ENCODE assay signal across 10 cellular contexts in genomic region chr7:131219277-131220041, GRCh38.
A peak's percentile ranks its signal among the peaks of the same experiment; 100 is the strongest.
DNase-seq lines count a peak whose midpoint lies in the region; ATAC-seq and TF ChIP-seq lines count a peak whose summit lies in the region.
"Had no signal": no experiment of that assay in that cellular context is flagged by ENCODE, and none has a peak within 500 bp of the region (broad histone marks: within the 10 kb centered on the region; RNA-seq: fewer than 3 reads in every experiment).

No MANE protein-coding gene starts in this region.

- TF ChIP-seq CTCF in adrenal gland (IDR thresholded peaks at IDR 0.05) (no peak), left lung (IDR thresholded peaks at IDR 0.05) (no peak), tibial artery (IDR thresholded peaks at IDR 0.05) (no peak), natural killer cell (IDR thresholded peaks at IDR 0.05) (no peak)

- H3K27me3 Mint-ChIP-seq in natural killer cell (ENCODE audit: low read depth in 2 of 2), result peaks cover 6 to 7% of the 10 kb centered on the region in 2 donors

- H3K27me3 ChIP-seq in adrenal gland (no peaks in the 10 kb centered on the region), left lung (no peaks in the 10 kb centered on the region), tibial artery (no peaks in the 10 kb centered on the region)

- no peak for TF ChIP-seq POLR2A in adrenal gland (IDR thresholded peaks at IDR 0.05)

- no peak overlapping the region for H3K4me3 Mint-ChIP-seq in natural killer cell

- H3K27ac Mint-ChIP-seq in natural killer cell, result no peak overlapping the region
- H3K27ac Mint-ChIP-seq: activated T-helper 2 cell treated with anti-CD3 and anti-CD28 coated beads, Interferon-gamma antibody, Interleukin-2, Interleukin-4, amounts not matched to agents 10 μg/mL and 5 μg/mL and 100 μg/mL, durations not matched to agents 14 hours and 24 hours and 36 hours had no signal

- peak overlapping the region; percentile 2 to 80 (median 39) for H3K27ac ChIP-seq in adrenal gland
- H3K27ac ChIP-seq in left lung, result peak overlapping the region; percentile 15 to 77
- H3K27ac ChIP-seq in tibial artery, result peak overlapping the region; percentile 41 to 47

- H3K4me1 ChIP-seq in adrenal gland (replicated peaks in 1 of 2) (peaks cover 0 to 20% of the 10 kb centered on the region in 2 donors), left lung (peaks cover 0 to 15% of the 10 kb centered on the region in 2 donors), tibial artery (peaks cover 0 to 19% (median 13%) of the 10 kb centered on the region in 4 donors)

- ATAC-seq in HG02642 (IDR thresholded peaks at IDR 0.05; ENCODE audit: poor library complexity, unreplicated experiment) (peak; percentile 37), left lung (peak; percentile 85), HG02870 (IDR thresholded peaks at IDR 0.05; ENCODE audit: unreplicated experiment) (no peak), HG03139 (IDR thresholded peaks at IDR 0.05; ENCODE audit: unreplicated experiment) (no peak), natural killer cell (no peak)

- H3K36me3 Mint-ChIP-seq in natural killer cell, result no peaks in the 10 kb centered on the region

- no peaks in the 10 kb centered on the region for H3K9me3 Mint-ChIP-seq in natural killer cell

- no peak overlapping the region for H3K4me3 ChIP-seq in adrenal gland
- H3K4me3 ChIP-seq in left lung, result no peak overlapping the region
- H3K4me3 ChIP-seq in tibial artery, result no peak overlapping the region

- intact Hi-C loops in adrenal gland (cut with DNase I) (no loop called here), left lung (cut with DNase I) (no loop called here), tibial artery (cut with DNase I; ENCODE audit: low total_unique reads) (no loop called here), natural killer cell (cut with micrococcal nuclease) (no loop called here)

- H3K36me3 ChIP-seq in adrenal gland (replicated peaks in 1 of 2) (no peaks in the 10 kb centered on the region), left lung (no peaks in the 10 kb centered on the region), tibial artery (no peaks in the 10 kb centered on the region)

- WGBS in adrenal gland, 4 donors, result 48 to 55% (median 51%) methylated on average over 8 of the region's 8 CpGs

- H3K9me3 ChIP-seq in adrenal gland (replicated peaks in 1 of 3), result no peaks in the 10 kb centered on the region
- no peaks in the 10 kb centered on the region for H3K9me3 ChIP-seq in left lung
- peaks cover 0 to 3% (median 0%) of the 10 kb centered on the region in 3 donors for H3K9me3 ChIP-seq in tibial artery

- DNase-seq in adrenal gland (peak in 6 of 7 donors; percentile 34 to 74 (median 60)), left lung (peak in 1 of 2 donors; percentile 59), tibial artery (peak; percentile 81 to 83), NCI-H226 (no peak), natural killer cell (no peak)
- DNase-seq: NCI-H446 had no signal

- H3K4me1 Mint-ChIP-seq in natural killer cell, result peaks cover 0 to 9% of the 10 kb centered on the region in 2 donors

Comparison
In these comparisons a context has a peak if more than half of its experiments do, and no peak if none do; other contexts are left out.
1. ATAC-seq: peak in HG02642 (single experiment) and left lung (single experiment); none in HG02870 (single experiment), HG03139 (single experiment) and natural killer cell (0 of 3).
2. DNase-seq: peak in adrenal gland (6 of 7) and tibial artery (2 of 2); none in NCI-H226 (single experiment) and natural killer cell (single experiment).
3. Peak in every context shown above with its lines, with median percentiles within 50 percentile points of each other: H3K27ac ChIP-seq.